Comparison of ENCODE assay signal across 8 cellular contexts in the genomic region with DNA sequence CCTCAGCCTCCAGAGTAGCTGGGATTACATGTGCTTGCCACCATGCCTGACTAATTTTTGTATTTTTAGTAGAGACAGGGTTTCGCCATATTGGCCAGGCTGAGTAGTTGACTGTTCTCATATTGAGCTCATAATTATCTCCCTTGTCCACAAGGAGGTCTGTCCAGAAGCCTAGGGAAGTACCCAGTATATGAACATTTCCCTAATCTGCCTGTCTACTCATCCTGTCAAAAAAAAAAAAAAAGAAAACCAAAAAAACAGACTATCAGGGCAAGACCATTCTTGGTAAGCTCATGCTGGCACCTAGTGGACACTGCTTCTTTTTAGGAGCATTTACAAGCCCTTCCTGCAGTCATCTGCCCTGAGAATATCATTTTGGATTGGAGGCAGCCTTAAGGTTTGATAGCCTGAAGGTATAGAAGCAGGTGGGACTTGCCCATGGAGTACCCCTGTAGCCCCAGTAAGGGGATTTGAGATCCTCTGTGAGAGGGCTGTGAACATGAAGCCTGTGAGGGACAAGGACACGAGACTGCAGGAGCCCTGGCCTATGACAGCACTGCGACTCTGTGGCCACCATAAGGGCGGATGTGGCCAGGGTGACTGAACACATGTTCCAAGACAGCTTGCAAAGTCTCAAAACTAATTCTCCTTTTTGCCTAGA. TPM values are rescaled to one million over a fixed set of nuclear protein-coding genes. Genes with fewer than 3 reads are reported as not detected.
DNase-seq lines count a peak whose midpoint lies in the region; ATAC-seq, FAIRE-seq and TF ChIP-seq lines count a peak whose summit lies in the region.

No MANE protein-coding gene starts in this region.

- H2AFZ ChIP-seq in DND-41 (ENCODE audit: low read depth, low read length) (no peak overlapping the region), PC-3 (ENCODE audit: low read length) (no peak overlapping the region), smooth muscle cell (ENCODE audit: low read depth) (no peak overlapping the region)

- no peak overlapping the region for H3K27ac ChIP-seq in DND-41 (ENCODE audit: low read length)
- no peak overlapping the region for H3K27ac ChIP-seq in PC-3 (ENCODE audit: low read length)
- no peak overlapping the region for H3K27ac ChIP-seq in smooth muscle cell (ENCODE audit: low read depth)

- DNase-seq in DND-41 (peak; percentile 43), PC-3 (peak; percentile 91), cardiac septum (ENCODE audit: low spot score) (peak; percentile 77), smooth muscle cell (lab: John Stamatoyannopoulos, UW; ENCODE audit: unreplicated experiment) (no peak), frontal cortex (ENCODE audit: low spot score in 2 of 2) (no peak)
- peak; percentile 42 for DNase-seq in activated effector memory CD4-positive, alpha-beta T cell treated with Interleukin-2 at 50 U/mL for 16 hours

- no peaks in the 10 kb centered on the region for H3K79me2 ChIP-seq in DND-41 (ENCODE audit: insufficient read depth, low read length)
- H3K79me2 ChIP-seq in PC-3 (ENCODE audit: low read length) = peaks cover 9% of the 10 kb centered on the region
- H3K79me2 ChIP-seq in smooth muscle cell (ENCODE audit: low read depth) = no peaks in the 10 kb centered on the region

- H3K9me3 ChIP-seq in DND-41 (ENCODE audit: insufficient read depth, low read length, severe bottlenecking) (no peaks in the 10 kb centered on the region), PC-3 (ENCODE audit: low read length) (no peaks in the 10 kb centered on the region), smooth muscle cell (replicated peaks; ENCODE audit: low read depth) (no peaks in the 10 kb centered on the region)

- WGBS in smooth muscle cell (ENCODE audit: low lambda C conversion rate) = 94% methylated on average over 4 of the region's 4 CpGs

- no peak overlapping the region for H3K4me3 ChIP-seq in DND-41 (ENCODE audit: low read depth in 1 of 2, low read length in 2 of 2)
- H3K4me3 ChIP-seq in PC-3 (ENCODE audit: low read length) = no peak overlapping the region
- no peak overlapping the region for H3K4me3 ChIP-seq in smooth muscle cell

- no peak overlapping the region for H3K9ac ChIP-seq in DND-41 (ENCODE audit: low read depth, low read length)
- no peak overlapping the region for H3K9ac ChIP-seq in PC-3 (ENCODE audit: low read length)
- H3K9ac ChIP-seq in smooth muscle cell (ENCODE audit: low read depth) = no peak overlapping the region

- H3F3A ChIP-seq in PC-3 (ENCODE audit: low read length, unreplicated experiment) = no peaks in the 10 kb centered on the region
- no peaks in the 10 kb centered on the region for H3F3A ChIP-seq in smooth muscle cell (ENCODE audit: low read depth)

- no TSS peak for BruUV-seq in PC-3 (replicated peaks; lab: Mats Ljungman, UMichigan)

- H3K4me2 ChIP-seq in DND-41 (ENCODE audit: insufficient read depth, low read length) = no peak overlapping the region
- no peak overlapping the region for H3K4me2 ChIP-seq in PC-3 (ENCODE audit: low read length)
- no peak overlapping the region for H3K4me2 ChIP-seq in smooth muscle cell

- H3K4me1 ChIP-seq in DND-41 (ENCODE audit: insufficient read depth, low read length) = peaks cover 11% of the 10 kb centered on the region
- peaks cover 47% of the 10 kb centered on the region for H3K4me1 ChIP-seq in PC-3 (ENCODE audit: insufficient read depth, low read length)
- H3K4me1 ChIP-seq in smooth muscle cell (ENCODE audit: low read depth) = no peaks in the 10 kb centered on the region

- H3K36me3 ChIP-seq in DND-41 (ENCODE audit: insufficient read depth, low read length) (no peaks in the 10 kb centered on the region), PC-3 (ENCODE audit: low read depth, low read length) (no peaks in the 10 kb centered on the region), smooth muscle cell (ENCODE audit: low read depth) (no peaks in the 10 kb centered on the region)

- no peaks in the 10 kb centered on the region for H4K20me1 ChIP-seq in DND-41 (ENCODE audit: insufficient read depth, low read length)
- no peaks in the 10 kb centered on the region for H4K20me1 ChIP-seq in PC-3 (ENCODE audit: low read length)
- no peaks in the 10 kb centered on the region for H4K20me1 ChIP-seq in smooth muscle cell (ENCODE audit: low read depth)

- TF ChIP-seq CTCF in DND-41 (IDR thresholded peaks at IDR 0.05; ENCODE audit: borderline replicate concordance, extremely low read depth, low read length, poor library complexity, severe bottlenecking) (peak; percentile 37), PC-3 (conservative IDR thresholded peaks at IDR 0.05; ENCODE audit: low read depth, low read length) (peak; percentile 92), smooth muscle cell (IDR thresholded peaks at IDR 0.05; ENCODE audit: borderline replicate concordance, insufficient read depth, poor library complexity, severe bottlenecking) (peak; percentile 55)

- ATAC-seq in DND-41 (ENCODE audit: insufficient read depth, low read depth) = peak; percentile 76
- ATAC-seq in GM19463 (IDR thresholded peaks at IDR 0.05; ENCODE audit: unreplicated experiment) = peak; percentile 70
- ATAC-seq in HG03520 (IDR thresholded peaks at IDR 0.05; ENCODE audit: unreplicated experiment) = peak; percentile 49
- ATAC-seq in PC-3 = peak; percentile 58

- FAIRE-seq in frontal cortex (lab: Jason Lieb, UNC) = no peak

- POLR2A ChIA-PET in PC-3 (lab: Charles Lee; ENCODE audit: unreplicated experiment) = interaction anchor here (1.2 kb wide), 1 partner anchor 12 kb away, joined by 4 read pairs; no protein-coding TSS in a partner anchor

- intact Hi-C loops in PC-3 (cut with micrococcal nuclease) (loop anchor here (1.0 to 2.0 kb wide), 2 partner anchors 91 to 126 kb away; no protein-coding TSS in a partner anchor), cardiac septum (cut with DNase I) (loop anchor here (5.0 to 10.0 kb wide), 3 partner anchors 91 to 344 kb away; no protein-coding TSS in a partner anchor)

- no peaks in the 10 kb centered on the region for H3K9me2 ChIP-seq in PC-3 (replicated peaks; ENCODE audit: low read length)

- CTCF ChIA-PET in PC-3 (lab: Charles Lee) = interaction anchor here (0.6 to 1.4 kb wide), 11 partner anchors 11 to 319 kb away, joined by 3 to 16 read pairs (median 6); a partner anchor contains a TSS

- H3K27me3 ChIP-seq in DND-41 (ENCODE audit: insufficient read depth, low read length, poor library complexity) (peaks cover 22% of the 10 kb centered on the region), PC-3 (ENCODE audit: low read length) (no peaks in the 10 kb centered on the region), smooth muscle cell (ENCODE audit: low read depth) (no peaks in the 10 kb centered on the region)

RNA-seq across cellular contexts. Expression of a gene that starts 10.8 kb away (rescaled TPM):
- total RNA-seq in PC-3 (2014; rRNA removed) (82.2 and 97.6 TPM in 2 replicates), cardiac septum (8.2 TPM), smooth muscle cell (39.3 and 45.7 TPM in 2 replicates), frontal cortex (58.7 TPM)
- polyA plus RNA-seq in smooth muscle cell = 39.2 and 41.8 TPM in 2 replicates

RNA-seq across cellular contexts. Expression of a gene that starts 17.4 kb away (rescaled TPM):
- 10.2 and 12.7 TPM in 2 replicates for total RNA-seq in PC-3 (2014; rRNA removed)
- 0.38 TPM for total RNA-seq in cardiac septum
- total RNA-seq in smooth muscle cell = 0.31 and 0.99 TPM in 2 replicates
- polyA plus RNA-seq in smooth muscle cell = 0.12 and 0.50 TPM in 2 replicates
- total RNA-seq in frontal cortex = 1.2 TPM

RNA-seq across cellular contexts. Expression of a gene that starts 27.4 kb away (rescaled TPM):
- total RNA-seq in PC-3 (2014; rRNA removed) = 19.2 and 19.7 TPM in 2 replicates
- total RNA-seq in cardiac septum = 14.9 TPM
- 22.9 and 25.5 TPM in 2 replicates for total RNA-seq in smooth muscle cell
- polyA plus RNA-seq in smooth muscle cell = 7.8 and 9.3 TPM in 2 replicates
- total RNA-seq in frontal cortex = 25.3 TPM

RNA-seq across cellular contexts. Expression of a gene that starts 31.7 kb away (rescaled TPM):
- total RNA-seq in PC-3 (2014; rRNA removed) (not detected in 2 replicates), cardiac septum (0.40 TPM), smooth muscle cell (0.40 TPM in 1 of 2 replicates, not detected in the other), frontal cortex (not detected)
- 0.35 TPM in 1 of 2 replicates, not detected in the other for polyA plus RNA-seq in smooth muscle cell

Comparison
In these comparisons a context has a peak if more than half of its experiments do, and no peak if none do; other contexts are left out.
1. DNase-seq: peak in DND-41 (single experiment), PC-3 (single experiment), activated effector memory CD4-positive, alpha-beta T cell treated with Interleukin-2 at 50 U/mL for 16 hours (single experiment) and cardiac septum (single experiment); none in smooth muscle cell (single experiment) and frontal cortex (0 of 2).
2. CTCF ChIP-seq: peak in every context shown above with its lines; median percentile 92 in PC-3; 55 in smooth muscle cell; 37 in DND-41.
3. Peak in every context shown above with its lines, with median percentiles within 50 percentile points of each other: ATAC-seq.